Comparison of ENCODE assay signal across 10 cellular contexts in genomic region chr10:110168601-110169481, GRCh38. TPM values are rescaled to one million over a fixed set of nuclear protein-coding genes. Genes with fewer than 3 reads are reported as not detected.
A peak's percentile ranks its signal among the peaks of the same experiment; 100 is the strongest.
DNase-seq lines count a peak whose midpoint lies in the region; ATAC-seq and TF ChIP-seq lines count a peak whose summit lies in the region.
"Had no signal": no experiment of that assay in that cellular context is flagged by ENCODE, and none has a peak within 500 bp of the region (broad histone marks: within the 10 kb centered on the region; RNA-seq: fewer than 3 reads in every experiment).

No MANE protein-coding gene starts in this region.

- peak overlapping the region in 3 of 8 donors; percentile 10 to 30 (median 22) for H3K4me3 Mint-ChIP-seq in naive B cell

- peak; percentile 48 for DNase-seq in GM13976 (ENCODE audit: low spot score)
- peak; percentile 32 for DNase-seq in cerebellum (ENCODE audit: low spot score)
- DNase-seq in naive B cell: no peak
- no peak for DNase-seq in erythroblast (lab: John Stamatoyannopoulos, UW)
- DNase-seq in activated T-cell treated with anti-CD3 and anti-CD28 coated beads, Interleukin-2, amount 50 U/mL, for 1 hour: no peak
- no peak for DNase-seq in AG08396 (ENCODE audit: low spot score)
- DNase-seq: DMS153, NCI-H526 treated with DMSO at 0.1 percent for 48 hours had no signal

- H3K4me1 Mint-ChIP-seq in naive B cell: peaks cover 32 to 38% (median 33%) of the 10 kb centered on the region in 3 donors

- H3K9me3 Mint-ChIP-seq in naive B cell: no peaks in the 10 kb centered on the region

- peaks cover 70 to 84% (median 73%) of the 10 kb centered on the region in 3 donors for H3K27me3 Mint-ChIP-seq in naive B cell

- in situ Hi-C loops in GM13976 (cut with MboI; ENCODE audit: low sequenced_read_pairs, unreplicated experiment): no loop called here

- peak overlapping the region in 1 of 6 donors; percentile 13 for H3K27ac Mint-ChIP-seq in naive B cell

- ATAC-seq in HG02870 (IDR thresholded peaks at IDR 0.05; ENCODE audit: unreplicated experiment) (peak; percentile 48), naive B cell (ENCODE audit: low read depth in 2 of 2) (peak; percentile 38 to 44), HG02763 (IDR thresholded peaks at IDR 0.05; ENCODE audit: unreplicated experiment) (no peak)

- no peak for TF ChIP-seq CTCF in GM13976 (IDR thresholded peaks at IDR 0.05; ENCODE audit: borderline replicate concordance, control extremely low read depth, extremely low read depth, insufficient read depth, missing control alignments)

- TF ChIP-seq POLR2A in erythroblast (IDR thresholded peaks at IDR 0.05; ENCODE audit: low read length): no peak

- H3K36me3 Mint-ChIP-seq in naive B cell: peaks cover 0 to 7% of the 10 kb centered on the region in 2 donors

RNA-seq across cellular contexts. Expression of gene MXI1, which starts 38.6 kb away (rescaled TPM):
- total RNA-seq in cerebellum: 44.1 TPM
- 10 to 100 TPM; 30.6 to 56.1 (median 44.9) TPM for polyA plus RNA-seq in naive B cell (ENCODE audit: low read depth in 6 of 6)

Comparison
In these comparisons a context has a peak if more than half of its experiments do, and no peak if none do; other contexts are left out.
1. DNase-seq: peak in GM13976 (single experiment) and cerebellum (single experiment); none in naive B cell (single experiment), erythroblast (0 of 2), activated T-cell treated with anti-CD3 and anti-CD28 coated beads, Interleukin-2, amount 50 U/mL, for 1 hour (single experiment) and AG08396 (single experiment).